9 cellular contexts compared by ENCODE assay signal in genomic region chr12:26748741-26749431, GRCh38.
DNase-seq lines count a peak whose midpoint lies in the region; ATAC-seq, FAIRE-seq and TF ChIP-seq lines count a peak whose summit lies in the region.
"Had no signal": no experiment of that assay in that cellular context is flagged by ENCODE, and none has a peak within 500 bp of the region (broad histone marks: within the 10 kb centered on the region; RNA-seq: fewer than 3 reads in every experiment).

No MANE protein-coding gene starts in this region.

- DNase-seq in GM04504 (ENCODE audit: low read depth) (peak; percentile 13), NCI-H226 (peak; percentile 31), hepatic stellate cell (ENCODE audit: low spot score) (peak; percentile 14), urothelium cell line (ENCODE audit: low spot score) (no peak), NK-92 (lab: John Stamatoyannopoulos, UW; ENCODE audit: unreplicated experiment) (no peak), body of pancreas (no peak), erythroblast (lab: John Stamatoyannopoulos, UW) (no peak)
- DNase-seq: amniotic stem cell had no signal

- peaks cover 8% of the 10 kb centered on the region for H3K4me1 ChIP-seq in body of pancreas

- no peaks in the 10 kb centered on the region for H3K27me3 ChIP-seq in body of pancreas

- intact Hi-C loops in body of pancreas (cut with DNase I) = no loop called here

- 69 to 77% methylated on average over 4 of the region's 4 CpGs for WGBS in body of pancreas, 2 donors

- no peak overlapping the region for H3K27ac ChIP-seq in body of pancreas

- H3K9me3 ChIP-seq in body of pancreas = no peaks in the 10 kb centered on the region

- TF ChIP-seq CTCF in body of pancreas (IDR thresholded peaks at IDR 0.05) = no peak

- no peak for TF ChIP-seq POLR2A in body of pancreas (IDR thresholded peaks at IDR 0.05)
- no peak for TF ChIP-seq POLR2A in erythroblast (IDR thresholded peaks at IDR 0.05; ENCODE audit: low read length)

- ATAC-seq in GM21737 (IDR thresholded peaks at IDR 0.05; ENCODE audit: unreplicated experiment) (peak; percentile 44), body of pancreas (no peak)

- no peak overlapping the region for H3K4me3 ChIP-seq in body of pancreas

- FAIRE-seq in urothelium cell line (lab: Jason Lieb, UNC) = no peak

- no peaks in the 10 kb centered on the region for H3K36me3 ChIP-seq in body of pancreas (replicated peaks in 1 of 2; ENCODE audit: insufficient read depth in 1 of 2, low read depth in 2 of 2)

Comparison
In these comparisons a context has a peak if more than half of its experiments do, and no peak if none do; other contexts are left out.
1. DNase-seq: peak in GM04504 (single experiment), NCI-H226 (single experiment) and hepatic stellate cell (single experiment); none in urothelium cell line (single experiment), NK-92 (single experiment), body of pancreas (0 of 4) and erythroblast (0 of 2).